Comparison of ENCODE assay signal across 18 cellular contexts in genomic region chr2:60368437-60368836, GRCh38.
"Had no signal": no experiment of that assay in that cellular context is flagged by ENCODE, and none has a peak within 500 bp of the region (broad histone marks: within the 10 kb centered on the region; RNA-seq: fewer than 3 reads in every experiment).

No MANE protein-coding gene starts in this region.

- H3K9me3 ChIP-seq: testis had no signal

- H3K4me3 Mint-ChIP-seq: activated naive CD4-positive, alpha-beta T cell treated with anti-CD3 and anti-CD28 coated beads for 36 hours; activated T-cell treated with anti-CD3 and anti-CD28 coated beads, Interleukin-2, amount 50 U/mL, for 72 hours; T-helper 1 cell treated with Interleukin-12 subunit alpha and Interleukin-12 subunit beta and Interleukin-4 antibody, amounts not matched to agents 30 μg/mL and 1 μg/mL, for 36 hours; type B pancreatic cell had no signal

- H3K4me3 ChIP-seq: testis had no signal

- ATAC-seq: activated T-cell treated with anti-CD3 and anti-CD28 coated beads, Interleukin-2, amount 50 U/mL, for 72 hours had no signal

- H3K27ac Mint-ChIP-seq: activated naive CD4-positive, alpha-beta T cell treated with anti-CD3 and anti-CD28 coated beads for 36 hours; activated T-cell treated with anti-CD3 and anti-CD28 coated beads, Interleukin-2, amount 50 U/mL, for 72 hours; T-helper 1 cell treated with Interleukin-12 subunit alpha and Interleukin-12 subunit beta and Interleukin-4 antibody, amounts not matched to agents 30 μg/mL and 1 μg/mL, for 36 hours; type B pancreatic cell had no signal

- H3K9me3 Mint-ChIP-seq: activated naive CD4-positive, alpha-beta T cell treated with anti-CD3 and anti-CD28 coated beads for 36 hours; activated T-cell treated with anti-CD3 and anti-CD28 coated beads, Interleukin-2, amount 50 U/mL, for 72 hours; T-helper 1 cell treated with Interleukin-12 subunit alpha and Interleukin-12 subunit beta and Interleukin-4 antibody, amounts not matched to agents 30 μg/mL and 1 μg/mL, for 36 hours; type B pancreatic cell had no signal

- DNase-seq: activated CD4-positive, alpha-beta T cell treated with anti-CD3 and anti-CD28 coated beads for 4 hours; activated CD4-positive, alpha-beta T cell treated with anti-CD3 and anti-CD28 coated beads, Interleukin-2, amount 50 U/mL, for 48 hours; activated CD4-positive, CD25-positive, alpha-beta regulatory T cell; activated effector memory CD4-positive, alpha-beta T cell treated with Interleukin-2 at 50 U/mL for 16 hours; activated naive CD4-positive, alpha-beta T cell treated with anti-CD3 and anti-CD28 coated beads for 36 hours; activated T-cell treated with anti-CD3 and anti-CD28 coated beads, Interleukin-2, amount 50 U/mL, for 72 hours; cortex of kidney; erythroblast; foreskin fibroblast; mesenchymal stem cell; nucleus accumbens; stimulated activated CD4-positive, alpha-beta T cell treated with anti-CD3 and anti-CD28 coated beads, Interleukin-2, amount 100 ng/mL, for 48 hours; stimulated activated CD8-positive, alpha-beta memory T cell treated with anti-CD3 and anti-CD28 coated beads, Interleukin-4, amount 100 ng/mL, for 48 hours; stimulated activated naive CD4-positive, alpha-beta T cell; T1000; testis had no signal

- H3K36me3 Mint-ChIP-seq: type B pancreatic cell had no signal

- H3K27me3 Mint-ChIP-seq: type B pancreatic cell had no signal

- H3K27me3 ChIP-seq: testis had no signal

- H3K27ac ChIP-seq: testis had no signal
